Comparison of ENCODE assay signal across 1 cellular context in the genomic region with DNA sequence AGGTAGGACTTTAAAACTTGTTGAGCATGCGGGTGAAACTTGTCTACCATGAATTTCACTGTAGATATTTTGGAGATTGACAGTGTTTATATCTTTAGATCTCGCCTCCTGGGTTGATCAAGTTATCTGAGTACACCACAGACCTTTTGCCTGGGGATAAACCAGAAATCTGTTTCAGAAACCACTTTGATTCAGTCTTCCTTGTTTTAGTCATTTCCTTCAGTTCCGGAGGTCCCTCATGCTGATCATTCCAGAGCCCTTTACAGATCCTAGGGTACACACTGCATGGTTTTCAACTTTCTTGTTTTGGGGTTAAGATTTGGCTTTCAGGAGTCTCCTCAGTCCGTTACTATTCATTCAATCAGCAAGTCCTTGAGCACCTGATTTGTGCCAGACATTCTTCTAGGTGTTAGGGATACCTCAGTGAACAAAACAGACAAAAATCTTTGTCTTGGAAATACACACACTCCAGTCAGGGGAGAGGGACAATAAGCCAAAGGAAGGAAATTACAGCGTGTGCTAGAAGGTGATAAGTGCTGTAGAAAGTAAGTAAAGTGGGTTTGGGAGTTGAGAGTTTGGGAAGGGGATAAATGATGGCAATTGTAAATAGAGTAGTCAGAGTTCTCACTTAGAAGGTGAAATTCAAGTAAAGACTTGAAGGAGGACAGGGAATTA.
TF ChIP-seq lines count a peak whose summit lies in the region.

No MANE protein-coding gene starts in this region.

TF ChIP-seq in endothelial cell of umbilical vein, 7 proteins besides CTCF, POLR2A, EP300 and RAD21:
- TF ChIP-seq, protein P1, sequence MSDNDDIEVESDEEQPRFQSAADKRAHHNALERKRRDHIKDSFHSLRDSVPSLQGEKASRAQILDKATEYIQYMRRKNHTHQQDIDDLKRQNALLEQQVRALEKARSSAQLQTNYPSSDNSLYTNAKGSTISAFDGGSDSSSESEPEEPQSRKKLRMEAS (IDR thresholded peaks at IDR 0.05; ENCODE audit: insufficient read depth, insufficient read length), result no peak
- TF ChIP-seq FOS (IDR thresholded peaks at IDR 0.05; ENCODE audit: borderline replicate concordance, insufficient read depth, low read length) (peak; percentile 12), GATA2 (IDR thresholded peaks at IDR 0.05; ENCODE audit: insufficient read depth, insufficient read length, low read depth, low read length) (peak; percentile 59), JUN (IDR thresholded peaks at IDR 0.05; ENCODE audit: borderline replicate concordance, insufficient read depth, insufficient read length, low read depth) (no peak), POLR2AphosphoS5 (IDR thresholded peaks at IDR 0.05; ENCODE audit: insufficient read depth, low read depth, low read length) (no peak), MYC (IDR thresholded peaks at IDR 0.05; ENCODE audit: low read depth, low read length) (no peak), EZH2 (IDR thresholded peaks at IDR 0.05; ENCODE audit: borderline replicate concordance, low read depth, low read length, severe bottlenecking) (no peak)
TF ChIP-seq in endothelial cell of umbilical vein: peak in this region for 2.
